In genomic region chrX:102599084-102599949, GRCh38 we compare ENCODE assay signal across 8 cellular contexts. TPM values are rescaled to one million over a fixed set of nuclear protein-coding genes. Genes with fewer than 3 reads are reported as not detected.
A peak's percentile ranks its signal among the peaks of the same experiment; 100 is the strongest.
DNase-seq lines count a peak whose midpoint lies in the region; ATAC-seq, FAIRE-seq and TF ChIP-seq lines count a peak whose summit lies in the region.

Gene ARMCX5, plus strand, starts transcription at chrX:102599515. Its CDS starts 2,627 bp downstream, at chrX:102602142.

- peak within 1 kb of the TSS; percentile 66 to 68 for H3K4me2 ChIP-seq in H1 (ENCODE audit: insufficient read depth in 1 of 2, low read depth in 2 of 2, low read length in 2 of 2)

- H4K5ac ChIP-seq in H1 (ENCODE audit: insufficient read length, low read depth, low read length), result no peak within 1 kb of the TSS

- no peak within 1 kb of the TSS for H3K4ac ChIP-seq in H1 (replicated peaks; ENCODE audit: insufficient read length, low read depth, low read length)

- H3K9me3 Mint-ChIP-seq in CD14-positive monocyte (no peaks in the 10 kb centered on the region), memory B cell (no peaks in the 10 kb centered on the region)

- ATAC-seq in GM19438 (IDR thresholded peaks at IDR 0.05; ENCODE audit: low read depth, unreplicated experiment) (peak; percentile 84), HG03565 (IDR thresholded peaks at IDR 0.05; ENCODE audit: unreplicated experiment) (peak; percentile 75), memory B cell (ENCODE audit: low read depth) (peak; percentile 85)

- 0 out of 4 replicates have a peak, but pooled peaks of 1 of the 2 experiments have one; percentile 2 for TF ChIP-seq RAD21 in H1 (IDR thresholded peaks at IDR 0.05 in 1 of 2, conservative IDR thresholded peaks at IDR 0.05 in 1 of 2; ENCODE audit: low read depth in 2 of 2, low read length in 2 of 2)

- H3K27ac Mint-ChIP-seq in CD14-positive monocyte (peak within 1 kb of the TSS; percentile 87 to 96 (median 91)), memory B cell (peak within 1 kb of the TSS; percentile 96)

- H3K14ac ChIP-seq in H1 (ENCODE audit: insufficient read length), result no peak within 1 kb of the TSS

- H3K79me2 ChIP-seq in H1 (ENCODE audit: control insufficient read depth in 1 of 2, insufficient read depth in 2 of 2, low read length in 2 of 2), result peaks cover 0 to 12% of the 10 kb centered on the region in 2 experiments; a peak in 2 of 4 replicates

- H3K79me1 ChIP-seq in H1 (ENCODE audit: low read depth, low read length), result no peaks in the 10 kb centered on the region

- peaks cover 7 to 13% of the 10 kb centered on the region in 2 donors for H3K36me3 Mint-ChIP-seq in CD14-positive monocyte
- peaks cover 12% of the 10 kb centered on the region for H3K36me3 Mint-ChIP-seq in memory B cell

- H3K27me3 ChIP-seq in H1 (replicated peaks in 1 of 4; ENCODE audit: control insufficient read depth in 3 of 4, extremely low read depth in 1 of 4, insufficient read depth in 3 of 4, low read length in 3 of 4), result no peaks in the 10 kb centered on the region

- TF ChIP-seq CTCF in CD14-positive monocyte (IDR thresholded peaks at IDR 0.05) (no peak), H1 (IDR thresholded peaks at IDR 0.05; ENCODE audit: control extremely low read depth in 1 of 3, insufficient read depth in 1 of 3, low read depth in 1 of 3, low read length in 3 of 3) (no peak)

- no peak within 1 kb of the TSS; the same call in 1 of the 2 replicates for H2BK12ac ChIP-seq in H1 (ENCODE audit: low read depth, low read length)

- no peak within 1 kb of the TSS for H2AK5ac ChIP-seq in H1 (ENCODE audit: low read depth, low read length)

- H2BK15ac ChIP-seq in H1 (ENCODE audit: low read length), result no peak within 1 kb of the TSS

- H3K27ac ChIP-seq in H1 (ENCODE audit: low read depth, low read length), result peak within 1 kb of the TSS; percentile 67; the same call in 1 of the 2 replicates

- peaks cover 25% of the 10 kb centered on the region for H3K4me1 Mint-ChIP-seq in CD14-positive monocyte
- H3K4me1 Mint-ChIP-seq in memory B cell, result peaks cover 18% of the 10 kb centered on the region

- H3K4me3 Mint-ChIP-seq in CD14-positive monocyte, result peak within 1 kb of the TSS; percentile 99 to 100
- peak within 1 kb of the TSS; percentile 100 for H3K4me3 Mint-ChIP-seq in memory B cell

- H3K27me3 Mint-ChIP-seq in CD14-positive monocyte (ENCODE audit: low read depth in 3 of 3), result peaks cover 0 to 4% (median 4%) of the 10 kb centered on the region in 3 donors
- no peaks in the 10 kb centered on the region for H3K27me3 Mint-ChIP-seq in memory B cell

- H4K8ac ChIP-seq in H1 (ENCODE audit: extremely low read depth, insufficient read depth, low read length), result peak within 1 kb of the TSS; percentile 83; the same call in 1 of the 2 replicates

- POLR2A ChIA-PET in H1 (lab: Charles Lee; ENCODE audit: partially characterized antibody), result interaction anchor here (0.7 to 1.4 kb wide), 5 partner anchors 10 to 298 kb away, joined by 3 to 5 read pairs (median 4); no protein-coding TSS in a partner anchor

- 1% methylated on average over 27 of the region's 42 CpGs; no CpG with 5 or more reads in 1 of the 2 experiments for WGBS in H1 (ENCODE audit: extremely low coverage in 1 of 2, insufficient coverage in 1 of 2, insufficient read length in 1 of 2, insufficient replicate concordance in 2 of 2, low coverage in 1 of 2, low lambda C conversion rate in 2 of 2, missing lambda C conversion rate in 1 of 2), 2 experiments

- H3K4me1 ChIP-seq in H1 (replicated peaks in 1 of 4; ENCODE audit: control insufficient read depth in 3 of 4, insufficient read depth in 4 of 4, low read length in 3 of 4), result peaks cover 0 to 2% (median 0%) of the 10 kb centered on the region in 4 experiments; a peak in 2 of 7 replicates

- TF ChIP-seq EP300 in H1 (IDR thresholded peaks at IDR 0.05; ENCODE audit: borderline replicate concordance in 1 of 2, low read depth in 2 of 2, low read length in 2 of 2), result no peak

- peak within 1 kb of the TSS; percentile 56 for H3K56ac ChIP-seq in H1 (replicated peaks; ENCODE audit: insufficient read length, low read depth, low read length)

- no peak within 1 kb of the TSS for H4K91ac ChIP-seq in H1 (replicated peaks; ENCODE audit: insufficient read length, low read length)

- no peaks in the 10 kb centered on the region for H3K9me3 ChIP-seq in H1 (ENCODE audit: insufficient read depth in 2 of 2, low read depth in 1 of 2, low read length in 1 of 2)

- H3K9ac ChIP-seq in H1 (replicated peaks in 1 of 4; ENCODE audit: extremely low read depth in 1 of 4, low read depth in 3 of 4, low read length in 3 of 4), result peak within 1 kb of the TSS; percentile 65 to 96 (median 88)

- peak within 1 kb of the TSS; percentile 96 for H2AFZ ChIP-seq in H1 (ENCODE audit: low read length)

- H4K20me1 ChIP-seq in H1 (replicated peaks in 1 of 2; ENCODE audit: control insufficient read depth in 1 of 2, insufficient read depth in 2 of 2, low read length in 2 of 2), result no peaks in the 10 kb centered on the region

- H2BK5ac ChIP-seq in H1 (ENCODE audit: low read depth, low read length), result no peak within 1 kb of the TSS

- peak within 1 kb of the TSS; percentile 70 to 98 (median 84) for H3K4me3 ChIP-seq in H1 (ENCODE audit: extremely low read depth in 1 of 4, insufficient read depth in 2 of 4, low read depth in 3 of 4, low read length in 4 of 4)

- DNase-seq in CD14-positive monocyte (ENCODE audit: low spot score) (peak; percentile 55), NCI-H82 (lab: John Stamatoyannopoulos, UW) (peak; percentile 95), H1 (ENCODE audit: low read depth in 1 of 2, low spot score in 2 of 2) (peak; percentile 39 to 53), memory B cell (ENCODE audit: low spot score in 2 of 2) (peak; percentile 32 to 44)
- peak; percentile 30 to 36 for DNase-seq in activated CD8-positive, alpha-beta memory T cell treated with anti-CD3 and anti-CD28 coated beads for 1 hour (ENCODE audit: extremely low read depth in 1 of 2, low read depth in 1 of 2)
- peak; percentile 25 to 59 (median 57) for DNase-seq in stimulated activated CD4-positive, alpha-beta T cell treated with anti-CD3 and anti-CD28 coated beads, TNF-alpha, amount 100 ng/mL, for 48 hours (ENCODE audit: low read depth in 3 of 3)

- intact Hi-C loops in CD14-positive monocyte (cut with micrococcal nuclease), result no loop called here

- H3K18ac ChIP-seq in H1 (ENCODE audit: extremely low read depth, low read length), result peak within 1 kb of the TSS; percentile 51

- no peak within 1 kb of the TSS for H2BK20ac ChIP-seq in H1 (ENCODE audit: low read length)

- H3K36me3 ChIP-seq in H1 (ENCODE audit: control insufficient read depth in 2 of 4, insufficient read depth in 4 of 4, low read length in 3 of 4), result peaks cover 0 to 12% (median 3%) of the 10 kb centered on the region in 4 experiments; a peak in 5 of 8 replicates

- FAIRE-seq in H1 (lab: Jason Lieb, UNC), result peak; percentile 24

- no peak within 1 kb of the TSS for H3K23ac ChIP-seq in H1 (ENCODE audit: insufficient read length)

- CTCF ChIA-PET in H1 (lab: Charles Lee; ENCODE audit: partially characterized antibody), result interaction anchor here (0.6 to 1.4 kb wide), 2 partner anchors 52 to 236 kb away, joined by 3 read pairs; partner anchors contain the start of gene GPRASP1

- peak; percentile 85 to 92 for TF ChIP-seq POLR2A in H1 (IDR thresholded peaks at IDR 0.05; ENCODE audit: control extremely low read depth in 1 of 2, low read depth in 2 of 2, low read length in 2 of 2)

- H3K23me2 ChIP-seq in H1 (ENCODE audit: low read depth, low read length), result no peaks in the 10 kb centered on the region; the same call in 1 of the 2 replicates

- no peak within 1 kb of the TSS for H2BK120ac ChIP-seq in H1 (replicated peaks; ENCODE audit: low read depth, low read length)

TF ChIP-seq in H1, 55 proteins besides CTCF, POLR2A, EP300 and RAD21 (continues in another document):
- TF ChIP-seq KDM4A (IDR thresholded peaks at IDR 0.05; ENCODE audit: low read depth, low read length, severe bottlenecking) (peak; percentile 24), TEAD4 (IDR thresholded peaks at IDR 0.05; ENCODE audit: low read depth, low read length) (0 out of 2 replicates have a peak, but pooled peaks have one; percentile 24), SP1 (IDR thresholded peaks at IDR 0.05; ENCODE audit: low read depth, low read length) (peak; percentile 54; the same call in 1 of the 2 replicates), NRF1 (IDR thresholded peaks at IDR 0.05; ENCODE audit: low read depth, low read length) (no peak), CBX8 (IDR thresholded peaks at IDR 0.05; ENCODE audit: borderline replicate concordance, low read depth, low read length) (no peak), TAF1 (IDR thresholded peaks at IDR 0.05; ENCODE audit: low read depth, low read length) (peak; percentile 76), MAFK (IDR thresholded peaks at IDR 0.05; ENCODE audit: low read depth, low read length) (no peak), TBP (IDR thresholded peaks at IDR 0.05; ENCODE audit: low read depth, low read length) (peak; percentile 60; the same call in 1 of the 2 replicates), SIN3A (conservative IDR thresholded peaks at IDR 0.05 in 1 of 2, IDR thresholded peaks at IDR 0.05 in 1 of 2; ENCODE audit: low read depth in 1 of 2, low read length in 2 of 2) (peak; percentile 41 to 74; a peak in 2 of 4 replicates), EZH2 (IDR thresholded peaks at IDR 0.05; ENCODE audit: low read depth, low read length, severe bottlenecking) (no peak), YY1 (IDR thresholded peaks at IDR 0.05; ENCODE audit: low read depth, low read length) (peak; percentile 82), GABPA (IDR thresholded peaks at IDR 0.05; ENCODE audit: borderline replicate concordance, insufficient read depth, low read length) (no peak), POLR2AphosphoS5 (IDR thresholded peaks at IDR 0.05; ENCODE audit: low read depth, low read length) (peak; percentile 94)
- TF ChIP-seq, protein P1, sequence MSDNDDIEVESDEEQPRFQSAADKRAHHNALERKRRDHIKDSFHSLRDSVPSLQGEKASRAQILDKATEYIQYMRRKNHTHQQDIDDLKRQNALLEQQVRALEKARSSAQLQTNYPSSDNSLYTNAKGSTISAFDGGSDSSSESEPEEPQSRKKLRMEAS (IDR thresholded peaks at IDR 0.05), result peak; percentile 34; the same call in 1 of the 2 replicates

RNA-seq across cellular contexts. Expression of gene ARMCX5, which starts in this region (rescaled TPM):
- polyA plus RNA-seq in CD14-positive monocyte (1 to 10 TPM; 5.2 to 5.4 TPM), H1 (2011; rRNA removed) (7.2 and 8.6 TPM in 2 replicates)
- 9.2 and 10.9 TPM in 2 replicates for total RNA-seq in H1 (2021; fragmentation: NEBNext Ultra II Directional; extraction: Animal tissue kit (Norgen Biotek cat#: 25700))
- 14.7 TPM for polyA plus RNA-seq in H1 (2011; cell fraction: cytosol; rRNA removed)
- polyA plus RNA-seq in H1 (2011; cell fraction: nucleus; rRNA removed), result 10.3 TPM
- 10.8 to 15.2 TPM (median 13.9 TPM) in 4 replicates for polyA plus RNA-seq in H1 (2012, experiment 1 of 2)
- polyA plus RNA-seq in H1 (2012, experiment 2 of 2), result 0.72 TPM
- 9.3 TPM for polyA plus RNA-seq in H1 (2013, experiment 1 of 2)
- 8.2 TPM for polyA plus RNA-seq in H1 (2013, experiment 2 of 2)
- polyA minus RNA-seq in H1 (2011; rRNA and poly(A)+ RNA removed), result 28.3 and 38.7 TPM in 2 replicates
- polyA minus RNA-seq in H1 (2011; cell fraction: cytosol; rRNA and poly(A)+ RNA removed), result 11.2 TPM
- 22.6 TPM for polyA minus RNA-seq in H1 (2011; cell fraction: nucleus; rRNA and poly(A)+ RNA removed)

Comparison
In these comparisons a context has a peak if more than half of its experiments do, and no peak if none do; other contexts are left out.
1. Peak in every context shown above with its lines: DNase-seq, ATAC-seq, H3K4me3 ChIP-seq and H3K27ac ChIP-seq.
2. DNase-seq: peak in every context shown above with its lines; median percentile 95 in NCI-H82; 57 in stimulated activated CD4-positive, alpha-beta T cell treated with anti-CD3 and anti-CD28 coated beads, TNF-alpha, amount 100 ng/mL, for 48 hours; 55 in CD14-positive monocyte; 46 in H1; 38 in memory B cell; 33 in activated CD8-positive, alpha-beta memory T cell treated with anti-CD3 and anti-CD28 coated beads for 1 hour.